1 cellular context compared by ENCODE assay signal in genomic region chr4:2262145-2262943, GRCh38.
A peak's percentile ranks its signal among the peaks of the same experiment; 100 is the strongest.
TF ChIP-seq lines count a peak whose summit lies in the region.

No MANE protein-coding gene starts in this region.

TF ChIP-seq in WTC11, 78 proteins besides CTCF, POLR2A, EP300 and RAD21 (continued from another document):
- TF ChIP-seq ATF6 (CRISPR knock-in tag; IDR thresholded peaks at IDR 0.05) (no peak), NFATC4 (CRISPR knock-in tag; IDR thresholded peaks at IDR 0.05) (no peak), E2F5 (CRISPR knock-in tag; IDR thresholded peaks at IDR 0.05) (peak; percentile 80), TCF7 (CRISPR knock-in tag; IDR thresholded peaks at IDR 0.05; ENCODE audit: low read depth) (no peak), ELF4 (CRISPR knock-in tag; IDR thresholded peaks at IDR 0.05; ENCODE audit: low read depth) (no peak), ZNF671 (CRISPR knock-in tag; IDR thresholded peaks at IDR 0.05) (no peak), CREB1 (CRISPR knock-in tag; IDR thresholded peaks at IDR 0.05) (no peak), TP53 (CRISPR knock-in tag; IDR thresholded peaks at IDR 0.05) (no peak), ZNF138 (CRISPR knock-in tag; conservative IDR thresholded peaks at IDR 0.05) (no peak), NFE2L1 (CRISPR knock-in tag; IDR thresholded peaks at IDR 0.05) (no peak), TEAD1 (CRISPR knock-in tag; IDR thresholded peaks at IDR 0.05) (0 out of 2 replicates have a peak, but pooled peaks have one; percentile 71), AR (CRISPR knock-in tag; IDR thresholded peaks at IDR 0.05) (no peak), ETV6 (CRISPR knock-in tag; IDR thresholded peaks at IDR 0.05) (peak; percentile 74; the same call in 1 of the 2 replicates), KAT7 (CRISPR knock-in tag; IDR thresholded peaks at IDR 0.05; ENCODE audit: borderline replicate concordance) (no peak), HMGA2 (CRISPR knock-in tag; IDR thresholded peaks at IDR 0.05) (no peak), CDX4 (CRISPR knock-in tag; IDR thresholded peaks at IDR 0.05; ENCODE audit: borderline replicate concordance) (no peak), ZBTB21 (CRISPR knock-in tag; IDR thresholded peaks at IDR 0.05; ENCODE audit: borderline replicate concordance) (0 out of 2 replicates have a peak, but pooled peaks have one; percentile 24), RELA (CRISPR knock-in tag; IDR thresholded peaks at IDR 0.05; ENCODE audit: borderline replicate concordance) (0 out of 2 replicates have a peak, but pooled peaks have one; percentile 59), MAX (CRISPR knock-in tag; IDR thresholded peaks at IDR 0.05) (peak; percentile 77; the same call in 1 of the 2 replicates), JAZF1 (CRISPR knock-in tag; IDR thresholded peaks at IDR 0.05) (no peak), ZNF512 (CRISPR knock-in tag; IDR thresholded peaks at IDR 0.05; ENCODE audit: borderline replicate concordance) (no peak), MLX (CRISPR knock-in tag; IDR thresholded peaks at IDR 0.05) (no peak), CREM (CRISPR knock-in tag; IDR thresholded peaks at IDR 0.05) (0 out of 2 replicates have a peak, but pooled peaks have one; percentile 40), STAT6 (CRISPR knock-in tag; conservative IDR thresholded peaks at IDR 0.05; ENCODE audit: low read depth) (no peak), GABPB1 (CRISPR knock-in tag; IDR thresholded peaks at IDR 0.05) (no peak), ZSCAN18 (CRISPR knock-in tag; IDR thresholded peaks at IDR 0.05) (no peak), ATF3 (CRISPR knock-in tag; conservative IDR thresholded peaks at IDR 0.05) (no peak), ZNF121 (CRISPR knock-in tag; IDR thresholded peaks at IDR 0.05) (no peak), ARID4B (CRISPR knock-in tag; IDR thresholded peaks at IDR 0.05; ENCODE audit: borderline replicate concordance) (peak; percentile 44; the same call in 1 of the 2 replicates), NR1H2 (CRISPR knock-in tag; IDR thresholded peaks at IDR 0.05) (no peak)
